In genomic region chr18:29501952-29502351, GRCh38 we compare ENCODE assay signal across 12 cellular contexts.
A peak's percentile ranks its signal among the peaks of the same experiment; 100 is the strongest.
DNase-seq lines count a peak whose midpoint lies in the region; ATAC-seq and TF ChIP-seq lines count a peak whose summit lies in the region.
"Had no signal": no experiment of that assay in that cellular context is flagged by ENCODE, and none has a peak within 500 bp of the region (broad histone marks: within the 10 kb centered on the region; RNA-seq: fewer than 3 reads in every experiment).

No MANE protein-coding gene starts in this region.

- ATAC-seq in GM19463 (IDR thresholded peaks at IDR 0.05; ENCODE audit: unreplicated experiment): no peak
- ATAC-seq in HG02678 (IDR thresholded peaks at IDR 0.05; ENCODE audit: unreplicated experiment): no peak

- DNase-seq in AG10803 (ENCODE audit: low read depth): peak; percentile 43
- DNase-seq in LHCN-M2 (ENCODE audit: low read depth): peak; percentile 84
- DNase-seq in choroid plexus epithelial cell (ENCODE audit: low read depth): peak; percentile 77
- peak; percentile 14 for DNase-seq in myocyte (ENCODE audit: low read depth)
- DNase-seq in NCI-H2029 treated with DMSO at 0.1 percent for 48 hours (lab: John Stamatoyannopoulos, UW): no peak
- no peak for DNase-seq in NCI-H748 (lab: John Stamatoyannopoulos, UW; ENCODE audit: unreplicated experiment)
- DNase-seq: activated naive CD4-positive, alpha-beta T cell treated with anti-CD3 and anti-CD28 coated beads, Interleukin-2, amount 50 U/mL, for 16 hours; cerebellar nuclear complex; NCI-H2171; WERI-Rb-1 had no signal

- TF ChIP-seq CTCF in AG10803 (conservative IDR thresholded peaks at IDR 0.05; ENCODE audit: low read length): no peak
- no peak for TF ChIP-seq CTCF in choroid plexus epithelial cell (conservative IDR thresholded peaks at IDR 0.05; ENCODE audit: low read depth, low read length)

- H3K4me3 ChIP-seq in AG10803 (ENCODE audit: low read length) (no peak overlapping the region), choroid plexus epithelial cell (ENCODE audit: low read depth, low read length) (no peak overlapping the region)

Comparison
In these comparisons a context has a peak if more than half of its experiments do, and no peak if none do; other contexts are left out.
1. DNase-seq: peak in AG10803 (single experiment), LHCN-M2 (single experiment), choroid plexus epithelial cell (single experiment) and myocyte (single experiment); none in NCI-H2029 treated with DMSO at 0.1 percent for 48 hours (single experiment) and NCI-H748 (single experiment).